17 cellular contexts compared by ENCODE assay signal in the genomic region with DNA sequence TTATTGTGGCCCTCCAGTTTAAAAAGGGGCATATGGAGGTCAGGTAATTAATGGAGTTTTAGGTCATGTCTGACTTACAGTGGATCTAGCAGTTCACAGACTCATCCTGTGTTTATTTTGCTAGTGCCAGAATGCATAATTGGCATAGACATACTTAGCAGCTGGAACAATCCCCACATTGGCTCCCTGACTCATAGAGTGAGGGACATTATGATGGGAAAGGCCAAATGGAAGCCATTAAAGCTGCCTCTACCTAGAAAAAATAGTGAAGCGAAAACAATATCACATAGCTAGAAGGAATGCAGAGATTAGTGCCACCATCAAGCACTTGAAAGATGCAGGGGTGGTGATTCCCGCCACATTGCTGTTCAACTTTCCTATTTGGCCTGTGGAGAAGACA.
A peak's percentile ranks its signal among the peaks of the same experiment; 100 is the strongest.
DNase-seq lines count a peak whose midpoint lies in the region; ATAC-seq and TF ChIP-seq lines count a peak whose summit lies in the region.
"Had no signal": no experiment of that assay in that cellular context is flagged by ENCODE, and none has a peak within 500 bp of the region (broad histone marks: within the 10 kb centered on the region; RNA-seq: fewer than 3 reads in every experiment).

No MANE protein-coding gene starts in this region.

- no peaks in the 10 kb centered on the region for H3K27me3 ChIP-seq in Karpas-422 (ENCODE audit: low read length)
- H3K27me3 ChIP-seq in tibial nerve: no peaks in the 10 kb centered on the region
- H3K27me3 ChIP-seq: BLaER1 had no signal

- no peak overlapping the region for H3K4me2 ChIP-seq in Karpas-422 (ENCODE audit: low read depth, low read length, poor library complexity, severe bottlenecking)
- H3K4me2 ChIP-seq: BLaER1, GM23338 had no signal

- TF ChIP-seq CTCF in astrocyte of the spinal cord (IDR thresholded peaks at IDR 0.05; ENCODE audit: low read depth, low read length) (no peak), tibial nerve (IDR thresholded peaks at IDR 0.05) (no peak)

- no peak for TF ChIP-seq EP300 in tibial nerve (IDR thresholded peaks at IDR 0.05)

- DNase-seq in Karpas-422 (no peak), NCI-H69 (lab: John Stamatoyannopoulos, UW) (peak; percentile 36), astrocyte of the spinal cord (ENCODE audit: low read depth, low spot score) (peak; percentile 3), NAMALWA (ENCODE audit: low spot score) (no peak), amygdala (lab: John Stamatoyannopoulos, UW) (no peak), tibial nerve (ENCODE audit: low spot score in 2 of 2) (no peak)
- DNase-seq: AML-193; Calu3; CD4-positive, alpha-beta memory T cell; DMS79 treated with DMSO at 0.1 percent for 48 hours; GF-D8; IMR-90 had no signal

- in situ Hi-C loops in astrocyte of the spinal cord (cut with HindIII; ENCODE audit: low sequenced_read_pairs): no loop called here

- no peaks in the 10 kb centered on the region; the same call in 1 of the 2 replicates for H3K36me3 ChIP-seq in Karpas-422 (ENCODE audit: insufficient read depth, low read length)
- H3K36me3 ChIP-seq in tibial nerve: no peaks in the 10 kb centered on the region
- H3K36me3 ChIP-seq: BLaER1 had no signal

- TF ChIP-seq POLR2A in tibial nerve (IDR thresholded peaks at IDR 0.05): no peak

- no peak overlapping the region for H3K9ac ChIP-seq in Karpas-422 (ENCODE audit: low read length)
- H3K9ac ChIP-seq: BLaER1 had no signal

- H3K9me3 ChIP-seq in Karpas-422 (ENCODE audit: low read length) (peaks cover 17% of the 10 kb centered on the region), tibial nerve (peaks cover 0 to 13% (median 0%) of the 10 kb centered on the region in 4 donors)

- ATAC-seq in GM18861 (IDR thresholded peaks at IDR 0.05; ENCODE audit: unreplicated experiment): no peak
- ATAC-seq: GM23338, HCT116, K562 had no signal

- WGBS in tibial nerve, 2 donors: 84 to 93% methylated on average over 2 of the region's 2 CpGs

- no peaks in the 10 kb centered on the region for H4K20me1 ChIP-seq in Karpas-422 (ENCODE audit: insufficient read depth, low read depth, low read length)
- H4K20me1 ChIP-seq: BLaER1 had no signal

- H3K4me3 ChIP-seq in Karpas-422 (ENCODE audit: low read length): no peak overlapping the region
- no peak overlapping the region for H3K4me3 ChIP-seq in astrocyte of the spinal cord (ENCODE audit: low read depth, low read length)
- H3K4me3 ChIP-seq in tibial nerve: no peak overlapping the region
- H3K4me3 ChIP-seq: BLaER1, GM23338, K562 had no signal

- H3K4me1 ChIP-seq in Karpas-422 (ENCODE audit: low read length): no peaks in the 10 kb centered on the region
- H3K4me1 ChIP-seq in tibial nerve: no peaks in the 10 kb centered on the region
- H3K4me1 ChIP-seq: BLaER1 had no signal

- no peaks in the 10 kb centered on the region for H3K9me2 ChIP-seq in Karpas-422 (replicated peaks; ENCODE audit: insufficient read depth, low read length)

- no peaks in the 10 kb centered on the region for H3K79me2 ChIP-seq in Karpas-422 (ENCODE audit: low read length)

- peak overlapping the region; percentile 25 for H2AFZ ChIP-seq in Karpas-422 (ENCODE audit: low read length)
- H2AFZ ChIP-seq: GM23338 had no signal

- no peak overlapping the region for H3K27ac ChIP-seq in Karpas-422 (ENCODE audit: low read length)
- H3K27ac ChIP-seq in tibial nerve: no peak overlapping the region
- H3K27ac ChIP-seq: BLaER1 had no signal

Comparison
In these comparisons a context has a peak if more than half of its experiments do, and no peak if none do; other contexts are left out.
1. DNase-seq: peak in NCI-H69 (single experiment) and astrocyte of the spinal cord (single experiment); none in Karpas-422 (single experiment), NAMALWA (single experiment), amygdala (0 of 56) and tibial nerve (0 of 2).